28 cellular contexts compared by ENCODE assay signal in the genomic region with DNA sequence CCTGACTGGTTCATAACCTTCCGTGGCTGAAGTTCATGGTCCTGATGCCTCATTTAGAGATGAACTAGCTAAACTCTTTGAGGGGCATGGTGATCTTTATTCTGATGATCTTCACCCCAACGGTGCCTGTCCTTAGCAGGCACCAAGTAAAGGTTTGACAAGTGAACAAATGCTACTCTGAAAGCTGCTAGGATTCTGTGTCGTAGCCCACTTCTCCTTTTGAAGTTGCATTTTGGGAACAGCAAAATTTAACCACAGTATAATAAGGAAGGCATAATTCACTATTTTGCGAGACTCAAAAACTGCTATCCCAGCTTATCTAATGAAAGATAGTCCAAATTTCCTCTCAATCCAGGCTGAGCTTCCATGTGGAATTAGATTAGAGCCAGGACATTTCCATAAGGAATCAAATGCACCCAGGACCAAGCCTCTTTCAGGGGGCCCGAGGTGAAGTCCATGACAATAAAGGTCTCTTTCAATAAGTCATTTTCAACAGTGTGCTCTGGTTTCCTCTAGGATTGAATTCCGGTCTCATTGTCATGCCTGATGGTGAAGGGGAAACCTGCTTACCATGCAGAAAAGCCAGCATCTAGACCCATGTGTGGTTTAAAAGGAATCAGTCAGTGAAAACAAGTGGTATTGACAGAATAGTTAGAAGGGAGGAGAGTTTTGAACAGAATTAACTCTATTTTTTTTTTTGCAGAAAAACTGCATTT. TPM values are rescaled to one million over a fixed set of nuclear protein-coding genes. Genes with fewer than 3 reads are reported as not detected.
DNase-seq lines count a peak whose midpoint lies in the region; ATAC-seq, FAIRE-seq and TF ChIP-seq lines count a peak whose summit lies in the region.
"Had no signal": no experiment of that assay in that cellular context is flagged by ENCODE, and none has a peak within 500 bp of the region (broad histone marks: within the 10 kb centered on the region; RNA-seq: fewer than 3 reads in every experiment).

No MANE protein-coding gene starts in this region.

- DNase-seq in SIG-M5 treated with dmso at 0.1 percent for 504 hours (lab: John Stamatoyannopoulos, UW; ENCODE audit: unreplicated experiment) (peak; percentile 35), SIG-M5 (lab: John Stamatoyannopoulos, UW) (no peak), NOMO-1 (lab: John Stamatoyannopoulos, UW; ENCODE audit: unreplicated experiment in 2 of 2) (peak; percentile 34 to 76), WTC11 (ENCODE audit: low spot score) (no peak), D721Med (ENCODE audit: insufficient read length, low spot score) (no peak)
- DNase-seq in T-helper 2 cell treated with Interferon-gamma antibody and Interleukin-4, amounts not matched to agents 5 μg/mL and 100 μg/mL, for 36 hours (ENCODE audit: low spot score) = no peak
- DNase-seq in activated CD4-positive, alpha-beta T cell treated with anti-CD3 and anti-CD28 coated beads, Interleukin-2, amount 10 ng/mL, durations not matched to agents 24 days and 14 days = no peak
- DNase-seq in activated naive CD4-positive, alpha-beta T cell treated with anti-CD3 and anti-CD28 coated beads, Interleukin-2, amount 10 ng/mL, durations not matched to agents 7 days and 5 days = no peak
- DNase-seq: activated B cell treated with CpG ODN at 0.5 μM for 24 hours; activated CD4-positive, alpha-beta memory T cell treated with anti-CD3 and anti-CD28 coated beads for 36 hours; activated CD8-positive, alpha-beta memory T cell treated with anti-CD3 and anti-CD28 coated beads, Interleukin-2, amount 50 U/mL, for 48 hours; amygdala; CD8-positive, alpha-beta memory T cell; effector CD8-positive, alpha-beta T cell; KG1; kidney; midbrain; naive thymus-derived CD4-positive, alpha-beta T cell; NCI-H1694; NCI-H69; stimulated activated naive CD4-positive, alpha-beta T cell; T-helper 9 cell had no signal

- no peaks in the 10 kb centered on the region for H3K9me3 Mint-ChIP-seq in WTC11
- H3K9me3 Mint-ChIP-seq in T-helper 2 cell treated with Interferon-gamma antibody and Interleukin-4, amounts not matched to agents 5 μg/mL and 100 μg/mL, for 36 hours = no peaks in the 10 kb centered on the region
- H3K9me3 Mint-ChIP-seq in activated CD4-positive, alpha-beta T cell treated with anti-CD3 and anti-CD28 coated beads, Interleukin-2, amount 10 ng/mL, durations not matched to agents 24 days and 14 days = no peaks in the 10 kb centered on the region
- H3K9me3 Mint-ChIP-seq in activated naive CD4-positive, alpha-beta T cell treated with anti-CD3 and anti-CD28 coated beads, Interleukin-2, amount 10 ng/mL, durations not matched to agents 7 days and 5 days = no peaks in the 10 kb centered on the region
- H3K9me3 Mint-ChIP-seq: activated B cell treated with CpG ODN at 0.5 μM for 24 hours; activated CD4-positive, alpha-beta memory T cell treated with anti-CD3 and anti-CD28 coated beads for 36 hours; activated naive CD4-positive, alpha-beta T cell treated with anti-CD3 and anti-CD28 coated beads, Interleukin-2, amount 50 U/mL, for 24 hours; activated T-helper 17 cell treated with anti-CD3 and anti-CD28 coated beads, Interleukin-2, amount 50 U/mL, for 72 hours; CD8-positive, alpha-beta memory T cell; naive thymus-derived CD4-positive, alpha-beta T cell had no signal

- CTCF ChIA-PET in WTC11 (lab: Charles Lee) = interaction anchor here (1.3 kb wide), 1 partner anchor 51 kb away, joined by 3 read pairs; no protein-coding TSS in a partner anchor
- CTCF ChIA-PET in activated naive CD4-positive, alpha-beta T cell treated with anti-CD3 and anti-CD28 coated beads, Interleukin-2, amount 10 ng/mL, durations not matched to agents 7 days and 5 days (lab: Charles Lee) = interaction anchor here (0.9 kb wide), 1 partner anchor 33 kb away, joined by 3 read pairs; no protein-coding TSS in a partner anchor

- H3K36me3 Mint-ChIP-seq in WTC11 = no peaks in the 10 kb centered on the region
- H3K36me3 Mint-ChIP-seq in T-helper 2 cell treated with Interferon-gamma antibody and Interleukin-4, amounts not matched to agents 5 μg/mL and 100 μg/mL, for 36 hours (ENCODE audit: low read depth) = no peaks in the 10 kb centered on the region
- H3K36me3 Mint-ChIP-seq in activated CD4-positive, alpha-beta T cell treated with anti-CD3 and anti-CD28 coated beads, Interleukin-2, amount 10 ng/mL, durations not matched to agents 24 days and 14 days (ENCODE audit: low read depth) = no peaks in the 10 kb centered on the region
- H3K36me3 Mint-ChIP-seq in activated naive CD4-positive, alpha-beta T cell treated with anti-CD3 and anti-CD28 coated beads, Interleukin-2, amount 10 ng/mL, durations not matched to agents 7 days and 5 days = no peaks in the 10 kb centered on the region
- H3K36me3 Mint-ChIP-seq: activated CD4-positive, alpha-beta memory T cell treated with anti-CD3 and anti-CD28 coated beads for 36 hours; CD8-positive, alpha-beta memory T cell; naive thymus-derived CD4-positive, alpha-beta T cell had no signal

- peak overlapping the region; percentile 11; the same call in 1 of the 2 replicates for H3K4me3 Mint-ChIP-seq in WTC11
- no peak overlapping the region for H3K4me3 Mint-ChIP-seq in T-helper 2 cell treated with Interferon-gamma antibody and Interleukin-4, amounts not matched to agents 5 μg/mL and 100 μg/mL, for 36 hours
- H3K4me3 Mint-ChIP-seq in activated CD4-positive, alpha-beta T cell treated with anti-CD3 and anti-CD28 coated beads, Interleukin-2, amount 10 ng/mL, durations not matched to agents 24 days and 14 days = no peak overlapping the region
- no peak overlapping the region for H3K4me3 Mint-ChIP-seq in activated naive CD4-positive, alpha-beta T cell treated with anti-CD3 and anti-CD28 coated beads, Interleukin-2, amount 10 ng/mL, durations not matched to agents 7 days and 5 days
- H3K4me3 Mint-ChIP-seq: activated B cell treated with CpG ODN at 0.5 μM for 24 hours; activated CD4-positive, alpha-beta memory T cell treated with anti-CD3 and anti-CD28 coated beads for 36 hours; activated naive CD4-positive, alpha-beta T cell treated with anti-CD3 and anti-CD28 coated beads, Interleukin-2, amount 50 U/mL, for 24 hours; activated T-helper 17 cell treated with anti-CD3 and anti-CD28 coated beads, Interleukin-2, amount 50 U/mL, for 72 hours; CD8-positive, alpha-beta memory T cell; naive thymus-derived CD4-positive, alpha-beta T cell had no signal

- intact Hi-C loops in activated CD4-positive, alpha-beta T cell treated with anti-CD3 and anti-CD28 coated beads, Interleukin-2, amount 10 ng/mL, durations not matched to agents 24 days and 14 days (cut with micrococcal nuclease) = no loop called here

- no peak for FAIRE-seq in D721Med (lab: Jason Lieb, UNC)
- FAIRE-seq: bronchial epithelial cell, colon, kidney had no signal

- TF ChIP-seq CTCF in WTC11 (IDR thresholded peaks at IDR 0.05) = no peak
- TF ChIP-seq CTCF in D721Med (IDR thresholded peaks at IDR 0.05; ENCODE audit: insufficient read depth, missing control alignments) = no peak

- H3K27me3 Mint-ChIP-seq in WTC11 (ENCODE audit: low read depth) = no peaks in the 10 kb centered on the region
- no peaks in the 10 kb centered on the region for H3K27me3 Mint-ChIP-seq in T-helper 2 cell treated with Interferon-gamma antibody and Interleukin-4, amounts not matched to agents 5 μg/mL and 100 μg/mL, for 36 hours (ENCODE audit: low read depth)
- H3K27me3 Mint-ChIP-seq in activated CD4-positive, alpha-beta T cell treated with anti-CD3 and anti-CD28 coated beads, Interleukin-2, amount 10 ng/mL, durations not matched to agents 24 days and 14 days = no peaks in the 10 kb centered on the region
- no peaks in the 10 kb centered on the region for H3K27me3 Mint-ChIP-seq in activated naive CD4-positive, alpha-beta T cell treated with anti-CD3 and anti-CD28 coated beads, Interleukin-2, amount 10 ng/mL, durations not matched to agents 7 days and 5 days
- H3K27me3 Mint-ChIP-seq: activated CD4-positive, alpha-beta memory T cell treated with anti-CD3 and anti-CD28 coated beads for 36 hours; activated naive CD4-positive, alpha-beta T cell treated with anti-CD3 and anti-CD28 coated beads, Interleukin-2, amount 50 U/mL, for 24 hours; activated T-helper 17 cell treated with anti-CD3 and anti-CD28 coated beads, Interleukin-2, amount 50 U/mL, for 72 hours had no signal

- H3K27ac Mint-ChIP-seq in WTC11 = peak overlapping the region; percentile 86
- H3K27ac Mint-ChIP-seq in T-helper 2 cell treated with Interferon-gamma antibody and Interleukin-4, amounts not matched to agents 5 μg/mL and 100 μg/mL, for 36 hours = no peak overlapping the region
- no peak overlapping the region for H3K27ac Mint-ChIP-seq in activated CD4-positive, alpha-beta T cell treated with anti-CD3 and anti-CD28 coated beads, Interleukin-2, amount 10 ng/mL, durations not matched to agents 24 days and 14 days
- H3K27ac Mint-ChIP-seq in activated naive CD4-positive, alpha-beta T cell treated with anti-CD3 and anti-CD28 coated beads, Interleukin-2, amount 10 ng/mL, durations not matched to agents 7 days and 5 days = no peak overlapping the region
- H3K27ac Mint-ChIP-seq: activated B cell treated with CpG ODN at 0.5 μM for 24 hours; activated CD4-positive, alpha-beta memory T cell treated with anti-CD3 and anti-CD28 coated beads for 36 hours; activated naive CD4-positive, alpha-beta T cell treated with anti-CD3 and anti-CD28 coated beads, Interleukin-2, amount 50 U/mL, for 24 hours; activated T-helper 17 cell treated with anti-CD3 and anti-CD28 coated beads, Interleukin-2, amount 50 U/mL, for 72 hours; CD8-positive, alpha-beta memory T cell; naive thymus-derived CD4-positive, alpha-beta T cell had no signal

- peak; percentile 80 for ATAC-seq in WTC11
- ATAC-seq: activated T-helper 17 cell treated with anti-CD3 and anti-CD28 coated beads, Interleukin-2, amount 50 U/mL, for 72 hours; naive thymus-derived CD4-positive, alpha-beta T cell had no signal

- peaks cover 49% of the 10 kb centered on the region for H3K4me1 Mint-ChIP-seq in WTC11
- H3K4me1 Mint-ChIP-seq in T-helper 2 cell treated with Interferon-gamma antibody and Interleukin-4, amounts not matched to agents 5 μg/mL and 100 μg/mL, for 36 hours (ENCODE audit: low read depth) = no peaks in the 10 kb centered on the region
- H3K4me1 Mint-ChIP-seq in activated CD4-positive, alpha-beta T cell treated with anti-CD3 and anti-CD28 coated beads, Interleukin-2, amount 10 ng/mL, durations not matched to agents 24 days and 14 days = no peaks in the 10 kb centered on the region
- no peaks in the 10 kb centered on the region for H3K4me1 Mint-ChIP-seq in activated naive CD4-positive, alpha-beta T cell treated with anti-CD3 and anti-CD28 coated beads, Interleukin-2, amount 10 ng/mL, durations not matched to agents 7 days and 5 days
- H3K4me1 Mint-ChIP-seq: activated B cell treated with CpG ODN at 0.5 μM for 24 hours; activated T-helper 17 cell treated with anti-CD3 and anti-CD28 coated beads, Interleukin-2, amount 50 U/mL, for 72 hours had no signal

- POLR2A ChIA-PET in WTC11 (lab: Charles Lee) = no interaction called here

TF ChIP-seq in WTC11, 78 proteins besides CTCF, POLR2A, EP300 and RAD21 (continues in another document):
- TF ChIP-seq HMGA2 (CRISPR knock-in tag; IDR thresholded peaks at IDR 0.05) = no peak
- TF ChIP-seq TEAD1 (CRISPR knock-in tag; IDR thresholded peaks at IDR 0.05) = no peak

RNA-seq across cellular contexts. Expression of gene SIAH3, which starts 23.1 kb away (rescaled TPM):
- total RNA-seq in WTC11 (2021) = 0.09 to 0.31 TPM (median 0.11 TPM) in 3 replicates
- total RNA-seq in activated CD4-positive, alpha-beta T cell treated with anti-CD3 and anti-CD28 coated beads, Interleukin-2, amount 10 ng/mL, durations not matched to agents 24 days and 14 days = 0.05 TPM in 1 of 2 replicates, not detected in the other
- total RNA-seq: activated B cell treated with CpG ODN at 0.5 μM for 24 hours, bronchial epithelial cell, H4, pulmonary artery endothelial cell had no signal

Comparison
In these comparisons a context has a peak if more than half of its experiments do, and no peak if none do; other contexts are left out.
1. DNase-seq: peak in SIG-M5 treated with dmso at 0.1 percent for 504 hours (single experiment) and NOMO-1 (2 of 2); none in SIG-M5 (single experiment), WTC11 (single experiment), T-helper 2 cell treated with Interferon-gamma antibody and Interleukin-4, amounts not matched to agents 5 μg/mL and 100 μg/mL, for 36 hours (single experiment), D721Med (single experiment), activated CD4-positive, alpha-beta T cell treated with anti-CD3 and anti-CD28 coated beads, Interleukin-2, amount 10 ng/mL, durations not matched to agents 24 days and 14 days (single experiment) and activated naive CD4-positive, alpha-beta T cell treated with anti-CD3 and anti-CD28 coated beads, Interleukin-2, amount 10 ng/mL, durations not matched to agents 7 days and 5 days (single experiment).